ENCODE assay signal across 8 cellular contexts in the genomic region with DNA sequence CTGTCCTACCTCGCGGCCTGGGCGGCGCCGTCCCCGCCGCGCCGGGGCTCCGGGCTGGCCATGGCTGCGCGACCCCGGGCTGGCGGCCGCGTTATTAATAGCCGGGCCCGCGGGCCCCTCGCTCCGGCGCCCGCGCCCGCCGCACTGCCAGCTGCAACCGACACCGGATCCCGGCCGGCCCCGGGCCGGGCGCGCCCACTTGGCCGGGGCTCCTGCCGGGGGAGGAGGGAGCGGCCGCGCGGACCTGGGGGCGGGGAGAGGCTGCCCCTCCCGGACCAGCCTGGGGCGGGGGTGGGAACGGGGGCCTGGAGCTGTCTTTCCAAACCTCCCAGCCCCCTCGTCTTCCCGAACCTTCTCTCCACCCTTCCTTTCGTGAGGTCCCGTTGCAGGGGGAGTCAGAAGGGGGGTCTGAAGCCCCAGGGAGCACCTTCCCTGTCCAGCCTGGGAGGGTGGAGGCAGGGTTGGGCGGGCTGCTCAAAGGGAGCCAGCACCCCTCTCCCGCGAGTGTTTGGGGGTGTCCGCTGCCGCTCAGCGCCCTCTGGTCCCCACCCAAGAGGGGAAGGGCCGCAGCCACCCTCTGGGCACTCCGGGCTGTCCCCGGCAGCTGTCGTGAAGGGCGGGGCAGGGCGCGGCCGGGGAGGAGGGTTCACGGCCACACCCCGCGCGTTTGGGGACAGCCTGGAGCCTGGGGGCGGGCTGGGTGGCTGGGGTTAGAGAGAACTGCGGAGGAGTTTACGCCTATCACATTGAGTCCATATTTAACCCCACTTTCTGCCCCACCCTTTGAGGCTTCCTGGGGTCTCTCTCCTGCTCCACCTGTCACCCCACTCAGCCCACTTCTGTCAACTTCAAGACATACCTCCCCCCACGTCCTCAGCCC. TPM values are rescaled to one million over a fixed set of nuclear protein-coding genes. Genes with fewer than 3 reads are reported as not detected.
DNase-seq lines count a peak whose midpoint lies in the region; ATAC-seq and TF ChIP-seq lines count a peak whose summit lies in the region.

SYNC (minus strand) TSS at position 172 of the 880 bp plus-strand sequence; CDS start at position 62, 110 bp downstream.

- H3K4me3 ChIP-seq in heart left ventricle (peak within 1 kb of the TSS; percentile 52 to 90 (median 70)), trophoblast cell (ENCODE audit: low read depth, low read length) (peak within 1 kb of the TSS; percentile 56)

- no peak within 1 kb of the TSS for H3K23ac ChIP-seq in trophoblast cell (ENCODE audit: low read length)

- DNase-seq in CMK (ENCODE audit: low read depth) (peak; percentile 72), HuH-7 (ENCODE audit: low spot score) (peak; percentile 49), heart left ventricle (peak; percentile 64 to 83 (median 71)), trophoblast cell (no peak)

- peak within 1 kb of the TSS; percentile 100 for H2BK120ac ChIP-seq in trophoblast cell (ENCODE audit: insufficient read depth, low read length, poor library complexity)

- peak within 1 kb of the TSS; percentile 99 for H3K4ac ChIP-seq in trophoblast cell (ENCODE audit: low read depth, low read length)

- peak within 1 kb of the TSS; percentile 98 for H4K8ac ChIP-seq in trophoblast cell (ENCODE audit: low read depth, low read length)

- intact Hi-C loops in heart left ventricle (cut with DNase I): loop anchor here in 1 of 10 donors (10.0 kb wide), 1 partner anchor 162 kb away; no protein-coding TSS in a partner anchor

- H4K12ac ChIP-seq in trophoblast cell (ENCODE audit: low read depth, low read length): peak within 1 kb of the TSS; percentile 94

- H3K79me1 ChIP-seq in trophoblast cell (ENCODE audit: low read length): peaks cover 23% of the 10 kb centered on the region

- peak within 1 kb of the TSS; percentile 100 for H3K18ac ChIP-seq in trophoblast cell (ENCODE audit: low read length)

- peak within 1 kb of the TSS; percentile 99 for H2AFZ ChIP-seq in trophoblast cell (ENCODE audit: insufficient read depth, low read length, poor library complexity)

- peak within 1 kb of the TSS; percentile 100 for H3K14ac ChIP-seq in trophoblast cell (ENCODE audit: low read length)

- TF ChIP-seq POLR2A in heart left ventricle (IDR thresholded peaks at IDR 0.05): peak in 1 of 2 donors; percentile 46

- no peak for TF ChIP-seq CTCF in heart left ventricle (IDR thresholded peaks at IDR 0.05)

- ATAC-seq in heart left ventricle (peak; percentile 63 to 80 (median 73)), HG02763 (IDR thresholded peaks at IDR 0.05; ENCODE audit: unreplicated experiment) (no peak), GM19455 (IDR thresholded peaks at IDR 0.05; ENCODE audit: unreplicated experiment) (no peak), HG03460 (IDR thresholded peaks at IDR 0.05; ENCODE audit: unreplicated experiment) (no peak)

- H3K27me3 ChIP-seq in heart left ventricle (peaks cover 0 to 8% (median 0%) of the 10 kb centered on the region in 9 donors), trophoblast cell (ENCODE audit: insufficient read depth, low read length) (no peaks in the 10 kb centered on the region)

- H3K4me2 ChIP-seq in trophoblast cell (ENCODE audit: low read length): peak within 1 kb of the TSS; percentile 95

- peak within 1 kb of the TSS; percentile 60 for H3K9ac ChIP-seq in trophoblast cell (ENCODE audit: low read length)

- H3K9me3 ChIP-seq in heart left ventricle: no peaks in the 10 kb centered on the region
- no peaks in the 10 kb centered on the region for H3K9me3 ChIP-seq in trophoblast cell (ENCODE audit: insufficient read depth, low read depth, low read length)

- H4K91ac ChIP-seq in trophoblast cell (ENCODE audit: low read depth, low read length): peak within 1 kb of the TSS; percentile 100

- no peaks in the 10 kb centered on the region for H3K36me3 ChIP-seq in heart left ventricle
- no peaks in the 10 kb centered on the region for H3K36me3 ChIP-seq in trophoblast cell (ENCODE audit: control insufficient read depth in 1 of 2, insufficient read depth in 2 of 2, low read length in 2 of 2)

- 1% methylated on average over 41 to 70 of the region's 70 CpGs for WGBS in heart left ventricle, 4 donors
- WGBS in trophoblast cell (ENCODE audit: extremely low coverage, insufficient coverage, insufficient read length): no CpG with 5 or more reads among the region's 70 CpGs

- H3K4me1 ChIP-seq in heart left ventricle (peaks cover 0 to 35% (median 22%) of the 10 kb centered on the region in 12 donors), trophoblast cell (ENCODE audit: control insufficient read depth in 1 of 2, insufficient read depth in 2 of 2, low read length in 2 of 2) (peaks cover 23 to 26% of the 10 kb centered on the region in 2 experiments)

- peak within 1 kb of the TSS; percentile 93 for H2BK5ac ChIP-seq in trophoblast cell (ENCODE audit: low read depth, low read length, poor library complexity)

- H2AK5ac ChIP-seq in trophoblast cell (ENCODE audit: low read length): peak within 1 kb of the TSS; percentile 98

- H3K27ac ChIP-seq in angular gyrus (ENCODE audit: low read depth, low read length): peak within 1 kb of the TSS; percentile 80
- peak within 1 kb of the TSS; percentile 72 to 94 (median 88) for H3K27ac ChIP-seq in heart left ventricle
- peak within 1 kb of the TSS; percentile 62 for H3K27ac ChIP-seq in trophoblast cell (ENCODE audit: low read depth, low read length)

- peak within 1 kb of the TSS; percentile 99 for H2BK12ac ChIP-seq in trophoblast cell (ENCODE audit: low read length)

- peaks cover 12% of the 10 kb centered on the region for H3K79me2 ChIP-seq in trophoblast cell (ENCODE audit: control insufficient read depth, insufficient read depth, low read length, poor library complexity)

RNA-seq across cellular contexts. Expression of gene SYNC, which starts in this region (rescaled TPM):
- 10 to 100 TPM; 10.2 to 22.3 (median 14.3) TPM for total RNA-seq in heart left ventricle
- 1 to 10 TPM; 2.7 to 8.3 TPM for polyA plus RNA-seq in heart left ventricle
- polyA plus RNA-seq in trophoblast cell (2013): 2.2 and 2.3 TPM in 2 replicates

Comparison
In these comparisons a context has a peak if more than half of its experiments do, and no peak if none do; other contexts are left out.
1. DNase-seq: peak in CMK (single experiment), HuH-7 (single experiment) and heart left ventricle (5 of 5); none in trophoblast cell (0 of 2).
2. ATAC-seq: peak in heart left ventricle (4 of 4); none in HG02763 (single experiment), GM19455 (single experiment) and HG03460 (single experiment).
3. Peak in every context shown above with its lines, with median percentiles within 50 percentile points of each other: H3K27ac ChIP-seq.